10 cellular contexts compared by ENCODE assay signal in the genomic region with DNA sequence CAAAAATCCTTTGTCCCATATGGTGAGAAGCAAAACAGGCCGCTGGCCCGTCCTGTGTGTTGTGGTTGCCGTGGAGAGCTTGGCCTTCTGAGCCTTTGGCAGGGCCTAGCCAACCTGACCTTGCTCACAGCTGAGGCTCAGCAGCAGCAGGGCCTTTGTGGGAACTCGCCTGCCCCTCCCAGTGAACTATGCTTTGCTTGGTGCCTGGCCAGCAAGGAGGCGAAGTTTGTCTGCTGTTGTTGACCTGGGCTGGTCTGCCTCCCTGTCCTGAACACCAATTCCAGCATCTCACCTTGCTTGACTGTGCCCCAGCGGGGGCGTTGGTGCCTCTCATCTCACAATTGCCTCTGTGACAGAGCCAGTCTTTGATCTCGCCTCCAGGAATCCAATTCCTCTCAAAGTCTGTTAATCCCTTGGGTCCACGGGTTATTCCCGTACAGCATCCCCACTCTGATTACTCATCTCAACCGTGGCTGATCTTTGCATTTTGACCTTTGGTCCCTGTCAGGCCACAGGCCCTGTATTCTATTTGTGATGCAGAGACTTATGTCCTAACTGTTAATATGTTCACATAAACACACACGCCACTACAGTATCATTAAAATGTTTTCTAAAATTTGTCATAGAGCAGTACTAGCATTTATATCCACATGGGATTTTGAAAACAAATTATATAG. TPM values are rescaled to one million over a fixed set of nuclear protein-coding genes. Genes with fewer than 3 reads are reported as not detected.
DNase-seq lines count a peak whose midpoint lies in the region; ATAC-seq, FAIRE-seq and TF ChIP-seq lines count a peak whose summit lies in the region.
"Had no signal": no experiment of that assay in that cellular context is flagged by ENCODE, and none has a peak within 500 bp of the region (broad histone marks: within the 10 kb centered on the region; RNA-seq: fewer than 3 reads in every experiment).

No MANE protein-coding gene starts in this region.

- peak overlapping the region; percentile 64 for H3K4me2 ChIP-seq in HepG2 (ENCODE audit: low read depth, low read length)

- intact Hi-C loops in HepG2 (cut with micrococcal nuclease; ENCODE audit: unreplicated experiment) (loop anchor here (1.0 kb wide), 2 partner anchors 26 to 235 kb away; a partner anchor contains a TSS), tibial artery (cut with DNase I; ENCODE audit: low total_unique reads) (no loop called here)

- peak; percentile 75; the same call in 1 of the 2 replicates for TF ChIP-seq RAD21 in HepG2 (CRISPR knock-in tag; IDR thresholded peaks at IDR 0.05)

- peaks cover 0 to 3% of the 10 kb centered on the region in 2 donors for H3K27me3 Mint-ChIP-seq in CD8-positive, alpha-beta memory T cell

- H3K79me2 ChIP-seq in HepG2 (ENCODE audit: insufficient read depth, low read length) = peaks cover 54% of the 10 kb centered on the region

- POLR2A ChIA-PET in HepG2 (lab: Yijun Ruan, JAX) = interaction anchor here (0.6 to 4.7 kb wide), 6 partner anchors 14 to 1554 kb away, joined by 3 to 68 read pairs (median 4); a partner anchor contains a TSS
- POLR2A ChIA-PET in CD8-positive, alpha-beta memory T cell (lab: Charles Lee) = no interaction called here

- peak overlapping the region; percentile 83 for H3K9ac ChIP-seq in HepG2 (ENCODE audit: insufficient read depth, low read depth, low read length)

- H3K27me3 ChIP-seq in HepG2 (ENCODE audit: control insufficient read depth in 1 of 2, insufficient read depth in 2 of 2, low read length in 2 of 2) = no peaks in the 10 kb centered on the region
- no peaks in the 10 kb centered on the region for H3K27me3 ChIP-seq in tibial artery
- H3K27me3 ChIP-seq in CD8-positive, alpha-beta memory T cell (ENCODE audit: insufficient read depth, low read length, poor library complexity, severe bottlenecking) = no peaks in the 10 kb centered on the region

- H3K4me1 Mint-ChIP-seq in CD8-positive, alpha-beta memory T cell = no peaks in the 10 kb centered on the region

- ATAC-seq in HG03342 (IDR thresholded peaks at IDR 0.05; ENCODE audit: unreplicated experiment) = peak; percentile 41
- ATAC-seq in HepG2 = peak; percentile 97
- ATAC-seq in GM18868 (IDR thresholded peaks at IDR 0.05; ENCODE audit: unreplicated experiment) = no peak
- no peak for ATAC-seq in HG02763 (IDR thresholded peaks at IDR 0.05; ENCODE audit: unreplicated experiment)

- CTCF ChIA-PET in HepG2 (lab: Yijun Ruan, JAX; ENCODE audit: low intra/inter-chr PET ratio, low total read pairs) = interaction anchor here (0.8 kb wide), 1 partner anchor 26 kb away, joined by 4 read pairs; a partner anchor contains a TSS
- CTCF ChIA-PET in CD8-positive, alpha-beta memory T cell (lab: Charles Lee) = no interaction called here

- TF ChIP-seq EP300 in HepG2 (IDR thresholded peaks at IDR 0.05; ENCODE audit: low read depth in 2 of 2, low read length in 2 of 2) (peak; percentile 97), HepG2 (CRISPR knock-in tag; IDR thresholded peaks at IDR 0.05; ENCODE audit: borderline replicate concordance) (peak; percentile 100)

- H3K27ac ChIP-seq in HepG2 (ENCODE audit: extremely low read length, insufficient read depth, low read length) = peak overlapping the region; percentile 99
- H3K27ac ChIP-seq in tibial artery = peak overlapping the region; percentile 45 to 46
- H3K27ac ChIP-seq in CD8-positive, alpha-beta memory T cell (ENCODE audit: low read depth, low read length) = no peak overlapping the region

- no peak overlapping the region for H2AFZ ChIP-seq in HepG2 (ENCODE audit: low read length)

- in situ Hi-C loops in HepG2 (cut with HindIII; ENCODE audit: extremely low pct_ligation_motif_present, low pct_unique_long_range_greater_than_20kb) = no loop called here

- no peaks in the 10 kb centered on the region for H4K20me1 ChIP-seq in HepG2 (ENCODE audit: insufficient read depth, low read length)

- H3K9me3 Mint-ChIP-seq in CD8-positive, alpha-beta memory T cell = peaks cover 0 to 5% (median 0%) of the 10 kb centered on the region in 5 donors

- H3K9me3 ChIP-seq in HepG2 (ENCODE audit: low read length) (no peaks in the 10 kb centered on the region), tibial artery (no peaks in the 10 kb centered on the region)
- no peaks in the 10 kb centered on the region for H3K9me3 ChIP-seq in CD8-positive, alpha-beta memory T cell (ENCODE audit: low read length)

- H3K4me3 ChIP-seq in HepG2 (replicated peaks in 1 of 3; ENCODE audit: insufficient read depth in 1 of 3, low read depth in 2 of 3, low read length in 3 of 3) = peak overlapping the region; percentile 22 to 44 (median 32); a peak in 4 of 6 replicates
- H3K4me3 ChIP-seq in tibial artery = no peak overlapping the region
- no peak overlapping the region for H3K4me3 ChIP-seq in CD8-positive, alpha-beta memory T cell (ENCODE audit: low read length)

- H3K4me3 Mint-ChIP-seq in CD8-positive, alpha-beta memory T cell = no peak overlapping the region

- peak; percentile 33 for DNase-seq in cerebellum (ENCODE audit: low spot score)
- DNase-seq in HepG2 (ENCODE audit: low spot score) = peak; percentile 100
- DNase-seq in tibial artery = peak; percentile 45 to 70
- no peak for DNase-seq in CD8-positive, alpha-beta memory T cell
- no peak for DNase-seq in activated effector memory CD4-positive, alpha-beta T cell treated with Interleukin-2 at 50 U/mL for 16 hours
- DNase-seq: activated CD4-positive, alpha-beta T cell treated with anti-CD3 and anti-CD28 coated beads for 4 hours had no signal

- no peaks in the 10 kb centered on the region for H3K36me3 Mint-ChIP-seq in CD8-positive, alpha-beta memory T cell

- BruUV-seq in HepG2 (replicated peaks; lab: Mats Ljungman, UMichigan) = no TSS peak

- TF ChIP-seq CTCF in HepG2 (CRISPR knock-in tag; IDR thresholded peaks at IDR 0.05) (peak; percentile 61), tibial artery (IDR thresholded peaks at IDR 0.05) (no peak)

- H3K4me1 ChIP-seq in HepG2 (ENCODE audit: insufficient read depth, low read length) (peaks cover 74% of the 10 kb centered on the region), tibial artery (peaks cover 0 to 28% (median 17%) of the 10 kb centered on the region in 4 donors)
- no peaks in the 10 kb centered on the region for H3K4me1 ChIP-seq in CD8-positive, alpha-beta memory T cell (ENCODE audit: insufficient read depth, low read length)

- H3K27ac Mint-ChIP-seq in CD8-positive, alpha-beta memory T cell = no peak overlapping the region

- peak; percentile 58 to 91; a peak in 3 of 4 replicates for TF ChIP-seq POLR2A in HepG2 (IDR thresholded peaks at IDR 0.05; ENCODE audit: insufficient read depth in 1 of 2, low read depth in 2 of 2, low read length in 2 of 2)

- 0% methylated on average over 8 of the region's 12 CpGs for WGBS in HepG2 (ENCODE audit: low lambda C conversion rate)

- FAIRE-seq in HepG2 (lab: Jason Lieb, UNC) = peak; percentile 96
- FAIRE-seq: frontal cortex had no signal

- H3K36me3 ChIP-seq in HepG2 (replicated peaks in 1 of 2; ENCODE audit: control insufficient read depth in 1 of 2, insufficient read depth in 2 of 2, low read length in 2 of 2) (no peaks in the 10 kb centered on the region; a peak in 2 of 5 replicates), tibial artery (peaks cover 0 to 4% (median 0%) of the 10 kb centered on the region in 3 donors)
- no peaks in the 10 kb centered on the region for H3K36me3 ChIP-seq in CD8-positive, alpha-beta memory T cell (ENCODE audit: insufficient read depth, low read length)

RNA-seq across cellular contexts. Expression of a gene that starts 22.6 kb away (rescaled TPM):
- total RNA-seq in cerebellum = 21.2 TPM
- 27.3 and 38.3 TPM in 2 replicates for total RNA-seq in HepG2 (2016; rRNA removed; fragmentation: Illumina TruSeq; extraction: Trizol)
- total RNA-seq in HepG2 (2016; cell fraction: cytosol; rRNA removed; fragmentation: Illumina TruSeq; extraction: Trizol; ENCODE audit: low read depth) = 5.5 and 6.0 TPM in 2 replicates
- 26.6 and 39.0 TPM in 2 replicates for total RNA-seq in HepG2 (2016; cell fraction: insoluble cytoplasmic fraction; rRNA removed; fragmentation: Illumina TruSeq; extraction: Trizol)
- total RNA-seq in HepG2 (2016; cell fraction: membrane; rRNA removed; fragmentation: Illumina TruSeq; extraction: Trizol) = 18.7 and 19.7 TPM in 2 replicates
- total RNA-seq in HepG2 (2016; cell fraction: nucleus; rRNA removed; fragmentation: Illumina TruSeq; extraction: Trizol) = 31.3 and 32.0 TPM in 2 replicates
- polyA plus RNA-seq in HepG2 (2011; rRNA removed) = 48.6 and 50.2 TPM in 2 replicates
- polyA plus RNA-seq in HepG2 (2011; cell fraction: cytosol; rRNA removed) = 39.7 and 52.6 TPM in 2 replicates
- polyA plus RNA-seq in HepG2 (2011; cell fraction: nucleus; rRNA removed) = 15.9 and 17.5 TPM in 2 replicates
- 42.2 and 43.1 TPM in 2 replicates for polyA plus RNA-seq in HepG2 (2012)
- polyA plus RNA-seq in HepG2 (2016; cell fraction: cytosol; fragmentation: Illumina TruSeq; extraction: Trizol; ENCODE audit: low read depth) = 4.6 and 4.8 TPM in 2 replicates
- 30.3 and 31.0 TPM in 2 replicates for polyA plus RNA-seq in HepG2 (2016; cell fraction: insoluble cytoplasmic fraction; fragmentation: Illumina TruSeq; extraction: Trizol; ENCODE audit: low read depth)
- polyA plus RNA-seq in HepG2 (2016; cell fraction: membrane; fragmentation: Illumina TruSeq; extraction: Trizol; ENCODE audit: low read depth) = 12.2 and 13.0 TPM in 2 replicates
- polyA plus RNA-seq in HepG2 (2016; cell fraction: nucleus; fragmentation: Illumina TruSeq; extraction: Trizol; ENCODE audit: insufficient read depth, low read depth) = 41.8 and 43.0 TPM in 2 replicates
- polyA minus RNA-seq in HepG2 (2011; rRNA and poly(A)+ RNA removed; ENCODE audit: low replicate concordance) = 22.7 and 36.9 TPM in 2 replicates
- 30.9 and 36.0 TPM in 2 replicates for polyA minus RNA-seq in HepG2 (2011; cell fraction: cytosol; rRNA and poly(A)+ RNA removed)
- polyA minus RNA-seq in HepG2 (2011; cell fraction: nucleus; rRNA and poly(A)+ RNA removed) = 19.7 and 20.1 TPM in 2 replicates
- total RNA-seq in CD8-positive, alpha-beta memory T cell = 1 to 10 TPM; 1.1 to 1.4 TPM
- 3.0 TPM for polyA plus RNA-seq in CD8-positive, alpha-beta memory T cell

RNA-seq across cellular contexts. Expression of a gene that starts 26.5 kb away (rescaled TPM):
- total RNA-seq in cerebellum (2.2 TPM), HepG2 (2016; rRNA removed; fragmentation: Illumina TruSeq; extraction: Trizol) (1.2 and 1.8 TPM in 2 replicates)
- 0.18 and 1.0 TPM in 2 replicates for total RNA-seq in HepG2 (2016; cell fraction: cytosol; rRNA removed; fragmentation: Illumina TruSeq; extraction: Trizol; ENCODE audit: low read depth)
- total RNA-seq in HepG2 (2016; cell fraction: insoluble cytoplasmic fraction; rRNA removed; fragmentation: Illumina TruSeq; extraction: Trizol) = 1.8 and 2.1 TPM in 2 replicates
- 0.87 and 1.1 TPM in 2 replicates for total RNA-seq in HepG2 (2016; cell fraction: membrane; rRNA removed; fragmentation: Illumina TruSeq; extraction: Trizol)
- 1.9 and 2.2 TPM in 2 replicates for total RNA-seq in HepG2 (2016; cell fraction: nucleus; rRNA removed; fragmentation: Illumina TruSeq; extraction: Trizol)
- polyA plus RNA-seq in HepG2 (2011; rRNA removed) = 0.96 and 1.5 TPM in 2 replicates
- polyA plus RNA-seq in HepG2 (2011; cell fraction: cytosol; rRNA removed) = 1.2 and 1.3 TPM in 2 replicates
- polyA plus RNA-seq in HepG2 (2011; cell fraction: nucleus; rRNA removed) = 2.2 and 3.0 TPM in 2 replicates
- 1.9 and 2.0 TPM in 2 replicates for polyA plus RNA-seq in HepG2 (2012)
- polyA plus RNA-seq in HepG2 (2016; cell fraction: cytosol; fragmentation: Illumina TruSeq; extraction: Trizol; ENCODE audit: low read depth) = 0.26 and 0.75 TPM in 2 replicates
- 1.8 and 2.8 TPM in 2 replicates for polyA plus RNA-seq in HepG2 (2016; cell fraction: insoluble cytoplasmic fraction; fragmentation: Illumina TruSeq; extraction: Trizol; ENCODE audit: low read depth)
- 1.2 and 1.4 TPM in 2 replicates for polyA plus RNA-seq in HepG2 (2016; cell fraction: membrane; fragmentation: Illumina TruSeq; extraction: Trizol; ENCODE audit: low read depth)
- polyA plus RNA-seq in HepG2 (2016; cell fraction: nucleus; fragmentation: Illumina TruSeq; extraction: Trizol; ENCODE audit: insufficient read depth, low read depth) = 2.7 and 3.9 TPM in 2 replicates
- 2.6 TPM in 1 of 2 replicates, not detected in the other for polyA minus RNA-seq in HepG2 (2011; rRNA and poly(A)+ RNA removed; ENCODE audit: low replicate concordance)
- polyA minus RNA-seq in HepG2 (2011; cell fraction: cytosol; rRNA and poly(A)+ RNA removed) = 0.53 and 0.79 TPM in 2 replicates
- polyA minus RNA-seq in HepG2 (2011; cell fraction: nucleus; rRNA and poly(A)+ RNA removed) = 5.5 and 6.3 TPM in 2 replicates
- not detected for total RNA-seq in CD8-positive, alpha-beta memory T cell
- not detected for polyA plus RNA-seq in CD8-positive, alpha-beta memory T cell

Comparison
In these comparisons a context has a peak if more than half of its experiments do, and no peak if none do; other contexts are left out.
1. ATAC-seq: peak in HG03342 (single experiment) and HepG2 (single experiment); none in GM18868 (single experiment) and HG02763 (single experiment).
2. DNase-seq: peak in cerebellum (single experiment), HepG2 (single experiment) and tibial artery (2 of 2); none in CD8-positive, alpha-beta memory T cell (0 of 5) and activated effector memory CD4-positive, alpha-beta T cell treated with Interleukin-2 at 50 U/mL for 16 hours (single experiment).
3. H3K4me3 ChIP-seq: peak in HepG2 (3 of 3); none in tibial artery (0 of 2) and CD8-positive, alpha-beta memory T cell (single experiment).